ENCODE assay signal across 32 cellular contexts in the genomic region with DNA sequence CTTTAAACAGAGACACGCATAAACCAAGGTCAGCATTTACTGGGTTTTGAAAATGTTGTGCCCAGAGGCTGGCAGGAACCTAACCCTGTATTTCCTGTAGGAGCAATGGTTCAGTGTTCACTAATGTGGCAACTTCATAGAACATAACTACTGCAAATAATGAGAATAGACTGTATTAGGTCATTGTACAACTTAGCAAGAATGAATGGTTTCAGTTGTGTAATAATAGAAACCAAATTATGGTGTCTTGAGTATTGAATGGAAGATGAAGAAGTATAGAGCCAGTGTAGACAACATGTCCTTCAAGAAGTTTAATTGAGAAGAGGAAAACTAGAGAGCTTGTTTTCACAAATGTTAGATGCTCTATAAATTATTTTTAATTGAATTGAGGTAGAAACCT.
"Had no signal": no experiment of that assay in that cellular context is flagged by ENCODE, and none has a peak within 500 bp of the region (broad histone marks: within the 10 kb centered on the region; RNA-seq: fewer than 3 reads in every experiment).

No MANE protein-coding gene starts in this region.

- H3K36me3 ChIP-seq: adrenal gland, WERI-Rb-1 had no signal

- H3K27ac Mint-ChIP-seq: activated B cell treated with CpG ODN at 0.5 μM for 24 hours; activated CD8-positive, alpha-beta T cell treated with anti-CD3 and anti-CD28 coated beads for 36 hours; activated naive CD4-positive, alpha-beta T cell treated with anti-CD3 and anti-CD28 coated beads for 36 hours; activated naive CD4-positive, alpha-beta T cell treated with anti-CD3 and anti-CD28 coated beads, Interleukin-2, amount 50 U/mL, for 24 hours; activated naive CD8-positive, alpha-beta T cell treated with anti-CD3 and anti-CD28 coated beads for 36 hours; activated naive CD8-positive, alpha-beta T cell treated with anti-CD3 and anti-CD28 coated beads, Interleukin-2, amount 50 U/mL, for 24 hours; activated T-helper 2 cell treated with anti-CD3 and anti-CD28 coated beads, Interferon-gamma antibody, Interleukin-2, Interleukin-4, amounts not matched to agents 10 μg/mL and 5 μg/mL and 100 μg/mL, durations not matched to agents 14 hours and 24 hours and 36 hours; dendritic cell treated with granulocyte-macrophage colony-stimulating factor and Interleukin-4, amounts not matched to agents 40 ng/mL and 50 ng/mL, for 4 days; endodermal cell; T-helper 17 cell; T-helper 2 cell treated with Interferon-gamma antibody and Interleukin-4, amounts not matched to agents 5 μg/mL and 100 μg/mL, for 36 hours had no signal

- H3K4me1 ChIP-seq: adrenal gland, body of pancreas had no signal

- H3K27ac ChIP-seq: adrenal gland, body of pancreas, coronary artery, dorsolateral prefrontal cortex, WERI-Rb-1 had no signal

- FAIRE-seq: frontal cortex had no signal

- DNase-seq: activated B cell treated with CpG ODN at 0.5 μM for 24 hours; activated CD4-positive, alpha-beta T cell treated with anti-CD3 and anti-CD28 coated beads for 48 hours; activated CD4-positive, alpha-beta T cell treated with anti-CD3 and anti-CD28 coated beads, Interleukin-2, amount 50 U/mL, for 1 hour; activated CD4-positive, alpha-beta T cell treated with anti-CD3 and anti-CD28 coated beads, Interleukin-2, amount 50 U/mL, for 48 hours; activated CD8-positive, alpha-beta memory T cell treated with anti-CD3 and anti-CD28 coated beads for 24 hours; activated CD8-positive, alpha-beta T cell treated with anti-CD3 and anti-CD28 coated beads for 36 hours; activated effector memory CD4-positive, alpha-beta T cell treated with anti-CD3 and anti-CD28 coated beads, Interleukin-2, amount 50 U/mL, for 16 hours; activated naive CD4-positive, alpha-beta T cell treated with anti-CD3 and anti-CD28 coated beads for 36 hours; activated naive CD8-positive, alpha-beta T cell treated with anti-CD3 and anti-CD28 coated beads for 36 hours; activated naive CD8-positive, alpha-beta T cell treated with anti-CD3 and anti-CD28 coated beads, Interleukin-2, amount 50 U/mL, for 24 hours; activated T-cell treated with anti-CD3 and anti-CD28 coated beads, Interleukin-2, amount 50 U/mL, for 4 hours; adrenal gland; amygdala; aorta; body of pancreas; caudate nucleus; dorsolateral prefrontal cortex; effector memory CD4-positive, alpha-beta T cell; foreskin fibroblast; head of caudate nucleus; T-helper 17 cell; T1000; WERI-Rb-1 had no signal

- H3K27me3 Mint-ChIP-seq: activated naive CD8-positive, alpha-beta T cell treated with anti-CD3 and anti-CD28 coated beads for 36 hours; T-helper 17 cell had no signal

- H3K4me3 ChIP-seq: adrenal gland, body of pancreas, coronary artery, dorsolateral prefrontal cortex had no signal

- H3K4me1 Mint-ChIP-seq: activated B cell treated with CpG ODN at 0.5 μM for 24 hours; activated naive CD4-positive, alpha-beta T cell treated with anti-CD3 and anti-CD28 coated beads, Interleukin-2, amount 50 U/mL, for 24 hours; endodermal cell; T-helper 17 cell had no signal

- H3K4me3 Mint-ChIP-seq: activated B cell treated with CpG ODN at 0.5 μM for 24 hours; activated CD8-positive, alpha-beta T cell treated with anti-CD3 and anti-CD28 coated beads for 36 hours; activated naive CD4-positive, alpha-beta T cell treated with anti-CD3 and anti-CD28 coated beads for 36 hours; activated naive CD4-positive, alpha-beta T cell treated with anti-CD3 and anti-CD28 coated beads, Interleukin-2, amount 50 U/mL, for 24 hours; activated naive CD8-positive, alpha-beta T cell treated with anti-CD3 and anti-CD28 coated beads for 36 hours; activated naive CD8-positive, alpha-beta T cell treated with anti-CD3 and anti-CD28 coated beads, Interleukin-2, amount 50 U/mL, for 24 hours; activated T-cell treated with anti-CD3 and anti-CD28 coated beads, Interleukin-2, amount 50 U/mL, for 4 hours; dendritic cell treated with granulocyte-macrophage colony-stimulating factor and Interleukin-4, amounts not matched to agents 40 ng/mL and 50 ng/mL, for 4 days; endodermal cell; T-helper 17 cell; T-helper 2 cell treated with Interferon-gamma antibody and Interleukin-4, amounts not matched to agents 5 μg/mL and 100 μg/mL, for 36 hours had no signal

- H3K9me3 Mint-ChIP-seq: activated CD8-positive, alpha-beta T cell treated with anti-CD3 and anti-CD28 coated beads for 36 hours; activated T-helper 2 cell treated with anti-CD3 and anti-CD28 coated beads, Interferon-gamma antibody, Interleukin-2, Interleukin-4, amounts not matched to agents 10 μg/mL and 5 μg/mL and 100 μg/mL, durations not matched to agents 14 hours and 24 hours and 36 hours; T-helper 2 cell treated with Interferon-gamma antibody and Interleukin-4, amounts not matched to agents 5 μg/mL and 100 μg/mL, for 36 hours had no signal

- ATAC-seq: activated CD4-positive, CD25-positive, alpha-beta regulatory T cell treated with anti-CD3 and anti-CD28 coated beads, Interleukin-2, amount 50 U/mL, for 24 hours; activated CD8-positive, alpha-beta T cell treated with anti-CD3 and anti-CD28 coated beads for 36 hours; activated naive CD8-positive, alpha-beta T cell treated with anti-CD3 and anti-CD28 coated beads, Interleukin-2, amount 50 U/mL, for 24 hours; activated T-cell treated with anti-CD3 and anti-CD28 coated beads, Interleukin-2, amount 50 U/mL, for 4 hours; body of pancreas; esophagus mucosa; T-helper 17 cell had no signal

- H3K27me3 ChIP-seq: adrenal gland, body of pancreas had no signal
